In the genomic region with DNA sequence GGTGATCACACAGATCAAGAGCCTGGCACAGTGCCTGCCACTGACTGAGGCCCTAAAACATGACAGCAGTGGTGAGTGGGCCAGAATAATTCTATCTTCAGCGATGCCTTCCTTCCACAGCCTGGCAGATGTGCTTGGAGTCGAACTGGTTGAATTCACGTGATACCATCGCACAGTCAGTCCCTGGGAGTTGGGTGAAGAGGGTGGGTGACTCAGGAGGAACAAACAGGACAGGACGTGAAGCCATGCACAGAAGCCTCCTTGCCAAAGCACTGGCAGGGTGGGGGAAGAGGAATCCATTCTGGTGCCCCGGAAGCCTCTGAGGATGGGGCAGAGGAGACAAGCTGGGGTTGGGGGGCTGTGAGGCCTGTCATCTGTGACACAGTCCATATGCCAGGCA, we compare ENCODE assay signal across 23 cellular contexts.
"Had no signal": no experiment of that assay in that cellular context is flagged by ENCODE, and none has a peak within 500 bp of the region (broad histone marks: within the 10 kb centered on the region; RNA-seq: fewer than 3 reads in every experiment).

No MANE protein-coding gene starts in this region.

- H3K4me3 ChIP-seq: esophagus squamous epithelium, hepatocyte, skin epidermis, thoracic aorta, upper lobe of left lung had no signal

- H3K36me3 Mint-ChIP-seq: activated naive CD8-positive, alpha-beta T cell treated with anti-CD3 and anti-CD28 coated beads for 36 hours; naive thymus-derived CD4-positive, alpha-beta T cell; stimulated activated effector memory CD8-positive, alpha-beta T cell treated with anti-CD3 and anti-CD28 coated beads, Interleukin-12 subunit alpha, Interleukin-12 subunit beta, amount 100 ng/mL, for 72 hours had no signal

- H3K79me2 ChIP-seq: hepatocyte had no signal

- H3K36me3 ChIP-seq: brain microvascular endothelial cell, esophagus squamous epithelium, thoracic aorta, upper lobe of left lung had no signal

- H3K27ac Mint-ChIP-seq: activated naive CD4-positive, alpha-beta T cell treated with anti-CD3 and anti-CD28 coated beads for 36 hours; activated naive CD8-positive, alpha-beta T cell treated with anti-CD3 and anti-CD28 coated beads for 36 hours; activated T-cell treated with anti-CD3 and anti-CD28 coated beads, Interleukin-2, amount 50 U/mL, for 72 hours; naive thymus-derived CD4-positive, alpha-beta T cell; stimulated activated effector memory CD8-positive, alpha-beta T cell treated with anti-CD3 and anti-CD28 coated beads, Interleukin-12 subunit alpha, Interleukin-12 subunit beta, amount 100 ng/mL, for 72 hours; stimulated activated naive CD8-positive, alpha-beta T cell treated with anti-CD3 and anti-CD28 coated beads, Interleukin-15, Interleukin-2, amounts not matched to agents 100 ng/mL and 50 ng/mL, for 24 hours had no signal

- H2AFZ ChIP-seq: hepatocyte had no signal

- DNase-seq: activated CD4-positive, alpha-beta T cell treated with anti-CD3 and anti-CD28 coated beads for 4 hours; activated CD4-positive, alpha-beta T cell treated with anti-CD3 and anti-CD28 coated beads, Interleukin-2, amount 50 U/mL, for 4 hours; activated naive CD4-positive, alpha-beta T cell treated with anti-CD3 and anti-CD28 coated beads for 36 hours; activated naive CD8-positive, alpha-beta T cell treated with anti-CD3 and anti-CD28 coated beads for 36 hours; activated T-cell treated with anti-CD3 and anti-CD28 coated beads for 4 hours; activated T-cell treated with anti-CD3 and anti-CD28 coated beads, Interleukin-2, amount 50 U/mL, for 72 hours; amniotic stem cell; brain microvascular endothelial cell; caudate nucleus; esophagus squamous epithelium; mammary epithelial cell; midbrain; naive thymus-derived CD4-positive, alpha-beta T cell; stimulated activated CD4-positive, alpha-beta T cell treated with anti-CD3 and anti-CD28 coated beads, Interleukin-4, amount 100 ng/mL, for 24 hours; upper lobe of left lung had no signal

- H3K27me3 Mint-ChIP-seq: activated naive CD8-positive, alpha-beta T cell treated with anti-CD3 and anti-CD28 coated beads for 36 hours; stimulated activated naive CD8-positive, alpha-beta T cell treated with anti-CD3 and anti-CD28 coated beads, Interleukin-15, Interleukin-2, amounts not matched to agents 100 ng/mL and 50 ng/mL, for 24 hours had no signal

- H3K27me3 ChIP-seq: brain microvascular endothelial cell, hepatocyte, upper lobe of left lung had no signal

- H3K9me3 Mint-ChIP-seq: activated naive CD4-positive, alpha-beta T cell treated with anti-CD3 and anti-CD28 coated beads for 36 hours; activated naive CD8-positive, alpha-beta T cell treated with anti-CD3 and anti-CD28 coated beads for 36 hours; activated T-cell treated with anti-CD3 and anti-CD28 coated beads, Interleukin-2, amount 50 U/mL, for 72 hours; stimulated activated effector memory CD8-positive, alpha-beta T cell treated with anti-CD3 and anti-CD28 coated beads, Interleukin-12 subunit alpha, Interleukin-12 subunit beta, amount 100 ng/mL, for 72 hours; stimulated activated naive CD8-positive, alpha-beta T cell treated with anti-CD3 and anti-CD28 coated beads, Interleukin-15, Interleukin-2, amounts not matched to agents 100 ng/mL and 50 ng/mL, for 24 hours had no signal

- H3K27ac ChIP-seq: brain microvascular endothelial cell, esophagus squamous epithelium, skin epidermis, thoracic aorta, upper lobe of left lung, VCaP had no signal

- H3K9me3 ChIP-seq: thoracic aorta, upper lobe of left lung had no signal

- H3K4me2 ChIP-seq: hepatocyte had no signal

- H3K4me1 Mint-ChIP-seq: activated naive CD8-positive, alpha-beta T cell treated with anti-CD3 and anti-CD28 coated beads for 36 hours; naive thymus-derived CD4-positive, alpha-beta T cell; stimulated activated effector memory CD8-positive, alpha-beta T cell treated with anti-CD3 and anti-CD28 coated beads, Interleukin-12 subunit alpha, Interleukin-12 subunit beta, amount 100 ng/mL, for 72 hours had no signal

- ATAC-seq: activated T-cell treated with anti-CD3 and anti-CD28 coated beads, Interleukin-2, amount 50 U/mL, for 72 hours; left colon; naive thymus-derived CD4-positive, alpha-beta T cell; sciatic nerve; stimulated activated effector memory CD8-positive, alpha-beta T cell treated with anti-CD3 and anti-CD28 coated beads, Interleukin-12 subunit alpha, Interleukin-12 subunit beta, amount 100 ng/mL, for 72 hours had no signal

- H3K4me3 Mint-ChIP-seq: activated naive CD4-positive, alpha-beta T cell treated with anti-CD3 and anti-CD28 coated beads for 36 hours; activated naive CD8-positive, alpha-beta T cell treated with anti-CD3 and anti-CD28 coated beads for 36 hours; activated T-cell treated with anti-CD3 and anti-CD28 coated beads, Interleukin-2, amount 50 U/mL, for 72 hours; stimulated activated effector memory CD8-positive, alpha-beta T cell treated with anti-CD3 and anti-CD28 coated beads, Interleukin-12 subunit alpha, Interleukin-12 subunit beta, amount 100 ng/mL, for 72 hours; stimulated activated naive CD8-positive, alpha-beta T cell treated with anti-CD3 and anti-CD28 coated beads, Interleukin-15, Interleukin-2, amounts not matched to agents 100 ng/mL and 50 ng/mL, for 24 hours had no signal
